In the genomic region with DNA sequence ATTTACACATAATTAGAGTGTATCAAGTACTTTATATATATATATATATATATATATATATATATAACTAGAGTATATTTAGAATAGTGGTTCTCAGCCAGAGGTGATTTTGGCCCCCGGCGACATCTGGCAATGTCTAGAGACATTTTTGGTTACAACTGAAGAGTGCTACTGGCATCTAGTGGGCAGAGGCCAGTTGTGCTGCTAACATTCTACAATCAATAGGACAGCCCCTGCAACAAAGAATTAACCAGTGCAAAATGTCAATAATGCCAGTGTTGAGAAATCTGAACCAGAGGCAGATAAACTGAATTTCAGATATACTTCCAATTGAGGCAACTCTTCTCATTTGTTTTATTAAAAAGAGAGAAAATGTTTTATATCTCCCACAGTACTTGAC, we compare ENCODE assay signal across 8 cellular contexts. TPM values are rescaled to one million over a fixed set of nuclear protein-coding genes. Genes with fewer than 3 reads are reported as not detected.
A peak's percentile ranks its signal among the peaks of the same experiment; 100 is the strongest.
DNase-seq lines count a peak whose midpoint lies in the region; ATAC-seq and TF ChIP-seq lines count a peak whose summit lies in the region.

No MANE protein-coding gene starts in this region.

- TF ChIP-seq RAD21 in neural cell (conservative IDR thresholded peaks at IDR 0.05): peak; percentile 41

- H3K4me2 ChIP-seq in PC-3 (ENCODE audit: low read length) (no peak overlapping the region), neural cell (ENCODE audit: low read length) (no peak overlapping the region)

- H2AFZ ChIP-seq in PC-3 (ENCODE audit: low read length) (no peak overlapping the region), neural cell (ENCODE audit: low read depth, low read length) (no peak overlapping the region)

- no peaks in the 10 kb centered on the region for H4K20me1 ChIP-seq in PC-3 (ENCODE audit: low read length)
- no peaks in the 10 kb centered on the region for H4K20me1 ChIP-seq in neural cell (ENCODE audit: insufficient read depth)

- ATAC-seq in HG02840 (IDR thresholded peaks at IDR 0.05; ENCODE audit: low FRiP score, unreplicated experiment) (peak; percentile 56), PC-3 (0 out of 2 replicates have a peak, but pooled peaks have one; percentile 58)

- CTCF ChIA-PET in PC-3 (lab: Charles Lee): interaction anchor here (1.8 kb wide), 1 partner anchor 216 kb away, joined by 4 read pairs; no protein-coding TSS in a partner anchor

- no peaks in the 10 kb centered on the region for H3K9me3 ChIP-seq in PC-3 (ENCODE audit: low read length)
- no peaks in the 10 kb centered on the region for H3K9me3 ChIP-seq in neural cell (ENCODE audit: low read length)

- TF ChIP-seq CTCF in GM10266 (IDR thresholded peaks at IDR 0.05; ENCODE audit: control insufficient read depth, insufficient read depth, low read depth, missing control alignments): peak; percentile 47
- peak; percentile 59 for TF ChIP-seq CTCF in PC-3 (conservative IDR thresholded peaks at IDR 0.05; ENCODE audit: low read depth, low read length)
- peak; percentile 38 for TF ChIP-seq CTCF in neural cell (IDR thresholded peaks at IDR 0.05; ENCODE audit: poor library complexity, severe bottlenecking)

- H3K9me2 ChIP-seq in PC-3 (replicated peaks; ENCODE audit: low read length): no peaks in the 10 kb centered on the region
- no peaks in the 10 kb centered on the region for H3K9me2 ChIP-seq in neural cell (ENCODE audit: insufficient read depth, low read length)

- H3K27me3 ChIP-seq in PC-3 (ENCODE audit: low read length): no peaks in the 10 kb centered on the region
- H3K27me3 ChIP-seq in neural cell (ENCODE audit: insufficient read depth, low read depth, low read length): no peaks in the 10 kb centered on the region

- H3K4me3 ChIP-seq in PC-3 (ENCODE audit: low read length) (no peak overlapping the region), neural cell (ENCODE audit: low read length) (no peak overlapping the region)

- POLR2A ChIA-PET in PC-3 (lab: Charles Lee; ENCODE audit: unreplicated experiment): no interaction called here

- in situ Hi-C loops in ACHN (cut with HindIII; ENCODE audit: low pct_ligation_motif_present, low pct_unique_long_range_greater_than_20kb, low sequenced_read_pairs): no loop called here

- peaks cover 52% of the 10 kb centered on the region for H3K79me2 ChIP-seq in PC-3 (ENCODE audit: low read length)
- H3K79me2 ChIP-seq in neural cell (replicated peaks; ENCODE audit: insufficient read depth, low read length): peaks cover 48% of the 10 kb centered on the region

- no peaks in the 10 kb centered on the region for H3K4me1 ChIP-seq in PC-3 (ENCODE audit: insufficient read depth, low read length)

- intact Hi-C loops in PC-3 (cut with micrococcal nuclease): loop anchor here (1.0 to 5.0 kb wide), 2 partner anchors 216 to 260 kb away; no protein-coding TSS in a partner anchor

- BruUV-seq in PC-3 (replicated peaks; lab: Mats Ljungman, UMichigan): no TSS peak

- H3K9ac ChIP-seq in PC-3 (ENCODE audit: low read length): no peak overlapping the region
- no peak overlapping the region for H3K9ac ChIP-seq in neural cell (ENCODE audit: low read length)

- TF ChIP-seq EP300 in neural cell (conservative IDR thresholded peaks at IDR 0.05; ENCODE audit: poor library complexity, severe bottlenecking): no peak

- H3K36me3 ChIP-seq in PC-3 (ENCODE audit: low read depth, low read length) (peaks cover 16% of the 10 kb centered on the region; the same call in 1 of the 2 replicates), neural cell (ENCODE audit: insufficient read depth, low read length) (peaks cover 15% of the 10 kb centered on the region)

- H3F3A ChIP-seq in PC-3 (ENCODE audit: low read length, unreplicated experiment) (no peaks in the 10 kb centered on the region), neural cell (ENCODE audit: insufficient read depth, low read length, poor library complexity, severe bottlenecking) (no peaks in the 10 kb centered on the region)

- peak; percentile 24 for DNase-seq in ACHN
- DNase-seq in GM10266 (ENCODE audit: extremely low spot score): no peak
- DNase-seq in PC-3: peak; percentile 38
- peak; percentile 7 for DNase-seq in effector CD4-positive, alpha-beta T cell
- no peak for DNase-seq in GM19238 (ENCODE audit: insufficient read length, low spot score)
- no peak for DNase-seq in NCI-H1417 treated with DMSO at 0.1 percent for 48 hours (lab: John Stamatoyannopoulos, UW)

- H3K27ac ChIP-seq in PC-3 (ENCODE audit: low read length) (no peak overlapping the region), neural cell (ENCODE audit: low read length) (no peak overlapping the region)

TF ChIP-seq in neural cell, 6 proteins besides CTCF, POLR2A, EP300 and RAD21:
- no peak for TF ChIP-seq TAF1 (IDR thresholded peaks at IDR 0.05; ENCODE audit: low read depth)
- TF ChIP-seq EZH2 (IDR thresholded peaks at IDR 0.05; ENCODE audit: borderline replicate concordance, insufficient read depth, low read length, poor library complexity, severe bottlenecking): no peak
- no peak for TF ChIP-seq POLR2AphosphoS5 (IDR thresholded peaks at IDR 0.05)
- TF ChIP-seq, protein P1, sequence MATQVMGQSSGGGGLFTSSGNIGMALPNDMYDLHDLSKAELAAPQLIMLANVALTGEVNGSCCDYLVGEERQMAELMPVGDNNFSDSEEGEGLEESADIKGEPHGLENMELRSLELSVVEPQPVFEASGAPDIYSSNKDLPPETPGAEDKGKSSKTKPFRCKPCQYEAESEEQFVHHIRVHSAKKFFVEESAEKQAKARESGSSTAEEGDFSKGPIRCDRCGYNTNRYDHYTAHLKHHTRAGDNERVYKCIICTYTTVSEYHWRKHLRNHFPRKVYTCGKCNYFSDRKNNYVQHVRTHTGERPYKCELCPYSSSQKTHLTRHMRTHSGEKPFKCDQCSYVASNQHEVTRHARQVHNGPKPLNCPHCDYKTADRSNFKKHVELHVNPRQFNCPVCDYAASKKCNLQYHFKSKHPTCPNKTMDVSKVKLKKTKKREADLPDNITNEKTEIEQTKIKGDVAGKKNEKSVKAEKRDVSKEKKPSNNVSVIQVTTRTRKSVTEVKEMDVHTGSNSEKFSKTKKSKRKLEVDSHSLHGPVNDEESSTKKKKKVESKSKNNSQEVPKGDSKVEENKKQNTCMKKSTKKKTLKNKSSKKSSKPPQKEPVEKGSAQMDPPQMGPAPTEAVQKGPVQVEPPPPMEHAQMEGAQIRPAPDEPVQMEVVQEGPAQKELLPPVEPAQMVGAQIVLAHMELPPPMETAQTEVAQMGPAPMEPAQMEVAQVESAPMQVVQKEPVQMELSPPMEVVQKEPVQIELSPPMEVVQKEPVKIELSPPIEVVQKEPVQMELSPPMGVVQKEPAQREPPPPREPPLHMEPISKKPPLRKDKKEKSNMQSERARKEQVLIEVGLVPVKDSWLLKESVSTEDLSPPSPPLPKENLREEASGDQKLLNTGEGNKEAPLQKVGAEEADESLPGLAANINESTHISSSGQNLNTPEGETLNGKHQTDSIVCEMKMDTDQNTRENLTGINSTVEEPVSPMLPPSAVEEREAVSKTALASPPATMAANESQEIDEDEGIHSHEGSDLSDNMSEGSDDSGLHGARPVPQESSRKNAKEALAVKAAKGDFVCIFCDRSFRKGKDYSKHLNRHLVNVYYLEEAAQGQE (IDR thresholded peaks at IDR 0.05; ENCODE audit: borderline replicate concordance): no peak
- peak; percentile 24 for TF ChIP-seq SMC3 (conservative IDR thresholded peaks at IDR 0.05; ENCODE audit: poor library complexity)
- TF ChIP-seq MXI1 (conservative IDR thresholded peaks at IDR 0.05; ENCODE audit: poor library complexity, severe bottlenecking): no peak

RNA-seq across cellular contexts. Expression of gene GTF2A1, which starts 8.9 kb away (rescaled TPM):
- total RNA-seq in PC-3 (2014; rRNA removed): 20.7 and 24.4 TPM in 2 replicates
- polyA plus RNA-seq in neural cell: 29.2 and 37.3 TPM in 2 replicates
- 69.1 and 77.7 TPM in 2 replicates for polyA minus RNA-seq in neural cell

Comparison
In these comparisons a context has a peak if more than half of its experiments do, and no peak if none do; other contexts are left out.
1. DNase-seq: peak in ACHN (single experiment), PC-3 (single experiment) and effector CD4-positive, alpha-beta T cell (single experiment); none in GM10266 (single experiment), GM19238 (single experiment) and NCI-H1417 treated with DMSO at 0.1 percent for 48 hours (single experiment).
2. Peak in every context shown above with its lines, with median percentiles within 50 percentile points of each other: CTCF ChIP-seq.